ENCODE assay signal across 18 cellular contexts in the genomic region with DNA sequence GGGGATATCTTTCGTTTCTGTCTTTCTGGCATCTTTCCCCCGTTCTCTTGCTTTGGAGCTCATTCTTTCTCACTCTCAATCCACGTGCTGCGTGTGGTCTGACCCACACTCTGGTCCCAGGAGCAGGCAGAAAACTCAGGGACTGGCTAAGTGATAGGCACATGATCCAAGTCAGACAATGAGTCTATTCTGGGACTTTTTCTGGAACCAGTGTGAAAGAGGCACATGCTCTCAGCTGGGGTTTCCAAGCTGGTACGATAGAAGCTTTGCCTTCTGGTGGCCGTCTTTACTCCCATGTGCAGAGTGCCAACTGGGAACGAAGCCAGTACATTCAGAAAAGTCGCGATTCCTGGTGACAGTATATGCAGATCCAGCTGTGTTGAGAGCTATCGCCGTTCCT.
DNase-seq lines count a peak whose midpoint lies in the region; ATAC-seq and TF ChIP-seq lines count a peak whose summit lies in the region.
"Had no signal": no experiment of that assay in that cellular context is flagged by ENCODE, and none has a peak within 500 bp of the region (broad histone marks: within the 10 kb centered on the region; RNA-seq: fewer than 3 reads in every experiment).

No MANE protein-coding gene starts in this region.

- ATAC-seq in GM18858 (IDR thresholded peaks at IDR 0.05; ENCODE audit: unreplicated experiment), result no peak
- ATAC-seq: left lung had no signal

- intact Hi-C loops in PC-9 (cut with micrococcal nuclease; ENCODE audit: unreplicated experiment), result no loop called here

- H3K4me3 ChIP-seq in right atrium auricular region (no peak overlapping the region), PC-9 (no peak overlapping the region)
- H3K4me3 ChIP-seq: colonic mucosa, HAP-1, left lung, skin epidermis, uterus had no signal

- H3K27me3 ChIP-seq in right atrium auricular region (no peaks in the 10 kb centered on the region), PC-9 (ENCODE audit: insufficient read depth, low read depth) (peaks cover 95% of the 10 kb centered on the region)
- H3K27me3 ChIP-seq: colonic mucosa, left lung, uterus had no signal

- H3K4me2 ChIP-seq in PC-9, result no peak overlapping the region

- TF ChIP-seq CTCF in right atrium auricular region (IDR thresholded peaks at IDR 0.05) (no peak), PC-9 (conservative IDR thresholded peaks at IDR 0.05) (no peak)

- H3F3A ChIP-seq in PC-9 (ENCODE audit: insufficient read depth, low read depth), result no peaks in the 10 kb centered on the region

- H2AFZ ChIP-seq in PC-9, result no peak overlapping the region

- no peaks in the 10 kb centered on the region for H3K9me2 ChIP-seq in PC-9 (ENCODE audit: insufficient read depth)

- CTCF ChIA-PET in PC-9 (lab: Charles Lee), result no interaction called here

- DNase-seq in COLO829 (ENCODE audit: low spot score) (peak; percentile 33), cerebellum (ENCODE audit: low spot score) (peak; percentile 33), right atrium auricular region (ENCODE audit: low spot score) (no peak), putamen (ENCODE audit: low spot score) (peak; percentile 95), SHP77 (lab: John Stamatoyannopoulos, UW) (no peak), PC-9 (no peak), SW 1271 (lab: John Stamatoyannopoulos, UW) (no peak)
- DNase-seq: activated CD4-positive, alpha-beta T cell treated with anti-CD3 and anti-CD28 coated beads, Interleukin-2, amount 50 U/mL, for 48 hours; activated naive CD4-positive, alpha-beta T cell; colonic mucosa; DMS53; NCI-H524; uterus; WERI-Rb-1 had no signal

- no peaks in the 10 kb centered on the region for H3K9me3 ChIP-seq in right atrium auricular region
- no peaks in the 10 kb centered on the region for H3K9me3 ChIP-seq in PC-9 (ENCODE audit: insufficient read depth, low read depth)
- H3K9me3 ChIP-seq: colonic mucosa, HAP-1, left lung, uterus had no signal

- no peaks in the 10 kb centered on the region for H3K36me3 ChIP-seq in right atrium auricular region
- H3K36me3 ChIP-seq in PC-9 (ENCODE audit: low read depth), result no peaks in the 10 kb centered on the region
- H3K36me3 ChIP-seq: colonic mucosa, HAP-1, left lung, uterus, WERI-Rb-1 had no signal

- POLR2A ChIA-PET in PC-9 (lab: Charles Lee; ENCODE audit: unreplicated experiment), result no interaction called here

- H4K20me1 ChIP-seq in PC-9 (ENCODE audit: insufficient read depth), result no peaks in the 10 kb centered on the region

- no peaks in the 10 kb centered on the region for H3K79me2 ChIP-seq in PC-9 (ENCODE audit: low read depth)

- H3K4me1 ChIP-seq in right atrium auricular region (peaks cover 0 to 60% of the 10 kb centered on the region in 2 donors), PC-9 (replicated peaks; ENCODE audit: insufficient read depth) (no peaks in the 10 kb centered on the region)
- H3K4me1 ChIP-seq: colonic mucosa, HAP-1, left lung, uterus had no signal

- H3K27ac ChIP-seq in right atrium auricular region, result peak overlapping the region; percentile 67 to 78
- no peak overlapping the region for H3K27ac ChIP-seq in PC-9
- H3K27ac ChIP-seq: colonic mucosa, left lung, skin epidermis, uterus, WERI-Rb-1 had no signal

- BruUV-seq in PC-9 (replicated peaks; lab: Mats Ljungman, UMichigan), result no TSS peak

Comparison
In these comparisons a context has a peak if more than half of its experiments do, and no peak if none do; other contexts are left out.
1. DNase-seq: peak in COLO829 (single experiment), cerebellum (single experiment) and putamen (single experiment); none in right atrium auricular region (single experiment), SHP77 (0 of 2), PC-9 (0 of 2) and SW 1271 (0 of 2).